Comparison of ENCODE assay signal across 21 cellular contexts in the genomic region with DNA sequence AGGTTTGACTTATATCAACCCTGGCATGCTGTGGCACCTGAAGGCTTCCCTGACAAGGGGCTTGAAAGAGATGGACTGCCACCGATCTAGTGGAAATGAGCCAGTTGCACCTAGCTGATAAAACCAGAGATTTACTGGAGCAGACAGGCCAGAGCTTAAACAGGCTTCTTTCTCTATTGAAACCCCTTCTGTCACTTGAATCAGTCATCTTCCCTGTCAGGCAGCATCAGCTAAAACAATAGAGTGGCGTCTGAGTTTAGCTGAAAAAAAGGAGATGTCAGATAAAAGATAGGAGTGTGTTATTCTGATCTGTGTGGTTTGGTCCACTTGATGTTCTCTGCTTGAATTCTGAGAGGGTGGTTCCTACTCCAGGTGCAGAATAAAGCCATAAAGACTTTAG.
A peak's percentile ranks its signal among the peaks of the same experiment; 100 is the strongest.
DNase-seq lines count a peak whose midpoint lies in the region; ATAC-seq and TF ChIP-seq lines count a peak whose summit lies in the region.
"Had no signal": no experiment of that assay in that cellular context is flagged by ENCODE, and none has a peak within 500 bp of the region (broad histone marks: within the 10 kb centered on the region; RNA-seq: fewer than 3 reads in every experiment).

No MANE protein-coding gene starts in this region.

- no peak overlapping the region for H4K8ac ChIP-seq in H9 (replicated peaks; ENCODE audit: insufficient read length, low read depth, low read length)

- no peak overlapping the region for H4K5ac ChIP-seq in H9 (ENCODE audit: insufficient read length, low read depth, low read length)

- no peaks in the 10 kb centered on the region for H3K79me2 ChIP-seq in neural progenitor cell (ENCODE audit: low read depth)
- no peaks in the 10 kb centered on the region for H3K79me2 ChIP-seq in H9 (ENCODE audit: insufficient read depth, low read length)

- H3K4me3 Mint-ChIP-seq in WTC11 (no peak overlapping the region; the same call in 1 of the 2 replicates), neural progenitor cell (no peak overlapping the region), H9 (0 out of 5 replicates have a peak overlapping the region, but pooled peaks of 1 of the 2 experiments have one; percentile 25)
- H3K4me3 Mint-ChIP-seq: CD4-positive, CD25-positive, alpha-beta regulatory T cell; IgD-negative memory B cell; T-helper 1 cell treated with Interleukin-12 subunit alpha and Interleukin-12 subunit beta and Interleukin-4 antibody, amounts not matched to agents 30 μg/mL and 1 μg/mL, for 36 hours had no signal

- peak; percentile 2 for DNase-seq in NCI-H2227 (lab: John Stamatoyannopoulos, UW; ENCODE audit: unreplicated experiment)
- no peak for DNase-seq in NCI-H2227 treated with DMSO at 0.1 percent for 48 hours (lab: John Stamatoyannopoulos, UW)
- peak; percentile 36 to 92 for DNase-seq in NCI-H187 (lab: John Stamatoyannopoulos, UW)
- DNase-seq in WTC11 (ENCODE audit: low spot score): no peak
- peak; percentile 25 for DNase-seq in neural progenitor cell (ENCODE audit: low spot score)
- DNase-seq in H9: no peak
- DNase-seq in colonic mucosa: no peak
- DNase-seq: BE2C; Caco-2; CD4-positive, CD25-positive, alpha-beta regulatory T cell; H7; Karpas-422; MG63; NCI-H1048; NCI-H2107; NCI-H446 treated with DMSO at 0.1 percent for 48 hours; NCI-H748 treated with DMSO at 0.1 percent for 48 hours; SIG-M5 had no signal

- no peak overlapping the region for H3K23ac ChIP-seq in H9 (ENCODE audit: insufficient read length, low read depth, low read length)

- intact Hi-C loops in colonic mucosa (cut with DNase I): no loop called here

- no peak overlapping the region for H3K18ac ChIP-seq in H9 (ENCODE audit: insufficient read length, low read depth, low read length)

- H4K20me1 ChIP-seq in neural progenitor cell (ENCODE audit: low read depth) (no peaks in the 10 kb centered on the region), H9 (ENCODE audit: control insufficient read depth, insufficient read depth, insufficient read length) (no peaks in the 10 kb centered on the region)

- no peak overlapping the region for H4K91ac ChIP-seq in H9 (ENCODE audit: insufficient read length, low read depth, low read length)

- H3K27me3 Mint-ChIP-seq in WTC11 (ENCODE audit: low read depth): no peaks in the 10 kb centered on the region; the same call in 1 of the 2 replicates
- no peaks in the 10 kb centered on the region for H3K27me3 Mint-ChIP-seq in neural progenitor cell (ENCODE audit: insufficient read depth, low read depth)
- H3K27me3 Mint-ChIP-seq in H9 (ENCODE audit: low read depth): no peaks in the 10 kb centered on the region; the same call in 1 of the 2 replicates
- H3K27me3 Mint-ChIP-seq: CD4-positive, CD25-positive, alpha-beta regulatory T cell; IgD-negative memory B cell had no signal

- WGBS in H9 (ENCODE audit: extremely low coverage, insufficient read length, low lambda C conversion rate): no CpG with 5 or more reads among the region's 2 CpGs

- no peaks in the 10 kb centered on the region for H3K36me3 ChIP-seq in neural progenitor cell
- H3K36me3 ChIP-seq in colonic mucosa: no peaks in the 10 kb centered on the region
- H3K36me3 ChIP-seq: BE2C, MG63 had no signal

- H3K4me2 ChIP-seq in neural progenitor cell (peak overlapping the region; percentile 73), H9 (ENCODE audit: insufficient read depth, insufficient read length, low read length) (no peak overlapping the region)

- H2BK12ac ChIP-seq in H9 (ENCODE audit: insufficient read length, low read depth, low read length): no peak overlapping the region

- no peak overlapping the region for H3K56ac ChIP-seq in H9 (ENCODE audit: insufficient read length, low read depth, low read length)

- H2BK15ac ChIP-seq in H9 (ENCODE audit: low read depth, low read length): no peak overlapping the region

- H3K4ac ChIP-seq in H9 (ENCODE audit: low read depth, low read length): no peak overlapping the region

- H3K27me3 ChIP-seq in neural progenitor cell (no peaks in the 10 kb centered on the region), H9 (ENCODE audit: insufficient read depth, low read length) (no peaks in the 10 kb centered on the region), colonic mucosa (no peaks in the 10 kb centered on the region)
- H3K27me3 ChIP-seq: BE2C, MG63 had no signal

- H3F3A ChIP-seq in neural progenitor cell (ENCODE audit: low read depth): peaks cover 33% of the 10 kb centered on the region

- ATAC-seq in WTC11: no peak

- H3K4me1 Mint-ChIP-seq in WTC11: peaks cover 30% of the 10 kb centered on the region
- peaks cover 12% of the 10 kb centered on the region for H3K4me1 Mint-ChIP-seq in neural progenitor cell
- H3K4me1 Mint-ChIP-seq in H9: peaks cover 19 to 31% of the 10 kb centered on the region in 2 experiments
- H3K4me1 Mint-ChIP-seq: CD4-positive, CD25-positive, alpha-beta regulatory T cell; IgD-negative memory B cell had no signal

- POLR2A ChIA-PET in WTC11 (lab: Charles Lee): interaction anchor here (0.6 kb wide), 1 partner anchor 157 kb away, joined by 4 read pairs; no protein-coding TSS in a partner anchor

- no peak overlapping the region for H2BK120ac ChIP-seq in H9 (ENCODE audit: low read depth, low read length, poor library complexity, severe bottlenecking)

- no peaks in the 10 kb centered on the region for H3K79me1 ChIP-seq in H9 (ENCODE audit: insufficient read depth, low read depth, low read length, poor library complexity, severe bottlenecking)

- H2BK5ac ChIP-seq in H9 (ENCODE audit: insufficient read length, low read length): no peak overlapping the region

- CTCF ChIA-PET in WTC11 (lab: Charles Lee): no interaction called here

- H2AK5ac ChIP-seq in H9 (ENCODE audit: insufficient read length, low read length): no peak overlapping the region

- no peak overlapping the region for H3K9ac ChIP-seq in neural progenitor cell
- H3K9ac ChIP-seq in H9 (ENCODE audit: extremely low read depth, insufficient read length, low read length): no peak overlapping the region
- no peak overlapping the region for H3K9ac ChIP-seq in colonic mucosa (ENCODE audit: low read depth in 2 of 2, low read length in 2 of 2)

- no peak overlapping the region for H2BK20ac ChIP-seq in H9 (ENCODE audit: low read depth, low read length, poor library complexity, severe bottlenecking)

- H3K4me3 ChIP-seq in neural progenitor cell: no peak overlapping the region
- no peak overlapping the region for H3K4me3 ChIP-seq in colonic mucosa
- H3K4me3 ChIP-seq: MG63 had no signal

- peaks cover 4% of the 10 kb centered on the region for H3K36me3 Mint-ChIP-seq in WTC11
- no peaks in the 10 kb centered on the region for H3K36me3 Mint-ChIP-seq in neural progenitor cell
- H3K36me3 Mint-ChIP-seq in H9 (ENCODE audit: insufficient read depth in 1 of 3, low read depth in 3 of 3): peaks cover 0 to 6% (median 2%) of the 10 kb centered on the region in 3 experiments; a peak in 3 of 7 replicates
- H3K36me3 Mint-ChIP-seq: CD4-positive, CD25-positive, alpha-beta regulatory T cell; IgD-negative memory B cell had no signal

- H3K4me1 ChIP-seq in neural progenitor cell (peaks cover 40% of the 10 kb centered on the region), H9 (ENCODE audit: insufficient read depth, low read length) (peaks cover 2% of the 10 kb centered on the region; the same call in 1 of the 2 replicates), colonic mucosa (no peaks in the 10 kb centered on the region)
- H3K4me1 ChIP-seq: Caco-2 had no signal

- no peak overlapping the region for H2AFZ ChIP-seq in neural progenitor cell (replicated peaks)
- no peak overlapping the region for H2AFZ ChIP-seq in H9 (ENCODE audit: low read length)

- H3K14ac ChIP-seq in H9 (ENCODE audit: insufficient read depth, low read length): no peak overlapping the region

- H3K27ac Mint-ChIP-seq in WTC11 (peak overlapping the region; percentile 82; the same call in 1 of the 2 replicates), neural progenitor cell (no peak overlapping the region), H9 (no peak overlapping the region; a peak in 1 of 7 replicates)
- H3K27ac Mint-ChIP-seq: CD4-positive, CD25-positive, alpha-beta regulatory T cell; IgD-negative memory B cell; T-helper 1 cell treated with Interleukin-12 subunit alpha and Interleukin-12 subunit beta and Interleukin-4 antibody, amounts not matched to agents 30 μg/mL and 1 μg/mL, for 36 hours had no signal

- no peak overlapping the region for H3T11ph ChIP-seq in H9 (ENCODE audit: low read length)

- H3K9me3 ChIP-seq in neural progenitor cell (ENCODE audit: low read depth) (no peaks in the 10 kb centered on the region), H9 (ENCODE audit: control insufficient read depth, low read depth, low read length) (no peaks in the 10 kb centered on the region), colonic mucosa (no peaks in the 10 kb centered on the region)
- H3K9me3 ChIP-seq: BE2C, Caco-2, MG63 had no signal

- H3K27ac ChIP-seq in neural progenitor cell (peak overlapping the region; percentile 74), H9 (ENCODE audit: insufficient read length, low read depth, low read length) (no peak overlapping the region), colonic mucosa (no peak overlapping the region)
- H3K27ac ChIP-seq: HL-60 had no signal

- TF ChIP-seq CTCF in WTC11 (IDR thresholded peaks at IDR 0.05) (no peak), neural progenitor cell (IDR thresholded peaks at IDR 0.05) (no peak), H9 (conservative IDR thresholded peaks at IDR 0.05) (no peak), colonic mucosa (IDR thresholded peaks at IDR 0.05) (no peak)

- H3K9me3 Mint-ChIP-seq in WTC11 (peaks cover 5% of the 10 kb centered on the region), neural progenitor cell (peaks cover 2% of the 10 kb centered on the region), H9 (peaks cover 4 to 5% of the 10 kb centered on the region in 2 experiments; a peak in 4 of 5 replicates)

- no peaks in the 10 kb centered on the region for H3K23me2 ChIP-seq in H9 (ENCODE audit: insufficient read length, low read depth, low read length, poor library complexity, severe bottlenecking)

TF ChIP-seq in WTC11, 78 proteins besides CTCF, POLR2A, EP300 and RAD21:
- TF ChIP-seq ZBTB21 (CRISPR knock-in tag; IDR thresholded peaks at IDR 0.05; ENCODE audit: borderline replicate concordance) (0 out of 2 replicates have a peak, but pooled peaks have one; percentile 28), JAZF1 (CRISPR knock-in tag; IDR thresholded peaks at IDR 0.05) (no peak)
- TF ChIP-seq, protein P1, sequence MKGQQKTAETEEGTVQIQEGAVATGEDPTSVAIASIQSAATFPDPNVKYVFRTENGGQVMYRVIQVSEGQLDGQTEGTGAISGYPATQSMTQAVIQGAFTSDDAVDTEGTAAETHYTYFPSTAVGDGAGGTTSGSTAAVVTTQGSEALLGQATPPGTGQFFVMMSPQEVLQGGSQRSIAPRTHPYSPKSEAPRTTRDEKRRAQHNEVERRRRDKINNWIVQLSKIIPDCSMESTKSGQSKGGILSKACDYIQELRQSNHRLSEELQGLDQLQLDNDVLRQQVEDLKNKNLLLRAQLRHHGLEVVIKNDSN (CRISPR knock-in tag; IDR thresholded peaks at IDR 0.05): no peak

Comparison
In these comparisons a context has a peak if more than half of its experiments do, and no peak if none do; other contexts are left out.
1. DNase-seq: peak in NCI-H2227 (single experiment), NCI-H187 (2 of 2) and neural progenitor cell (single experiment); none in NCI-H2227 treated with DMSO at 0.1 percent for 48 hours (single experiment), WTC11 (single experiment), H9 (single experiment) and colonic mucosa (single experiment).